In genomic region chr17:39934324-39934723, GRCh38 we compare ENCODE assay signal across 28 cellular contexts. TPM values are rescaled to one million over a fixed set of nuclear protein-coding genes. Genes with fewer than 3 reads are reported as not detected.
"Had no signal": no experiment of that assay in that cellular context is flagged by ENCODE, and none has a peak within 500 bp of the region (broad histone marks: within the 10 kb centered on the region; RNA-seq: fewer than 3 reads in every experiment).

No MANE protein-coding gene starts in this region.

- H3K27me3 ChIP-seq: breast epithelium, esophagus muscularis mucosa, foreskin keratinocyte, ovary, tibial nerve had no signal

- ATAC-seq: activated CD8-positive, alpha-beta T cell treated with anti-CD3 and anti-CD28 coated beads for 36 hours; activated T-cell treated with anti-CD3 and anti-CD28 coated beads, Interleukin-2, amount 50 U/mL, for 4 hours; activated T-helper 17 cell treated with anti-CD3 and anti-CD28 coated beads, Interleukin-2, amount 50 U/mL, for 72 hours; foreskin keratinocyte; left colon; mucosa of descending colon; natural killer cell treated with Interleukin-12 subunit alpha and Interleukin-12 subunit beta and Interleukin-15 and Interleukin-18, amount 100 ng/mL, for 72 hours had no signal

- H3K4me3 ChIP-seq: breast epithelium, esophagus muscularis mucosa, lung, mucosa of descending colon, ovary, prostate gland, tibial nerve had no signal

- H3K4me1 ChIP-seq: breast epithelium, prostate gland had no signal

- H3K27ac ChIP-seq: esophagus muscularis mucosa, foreskin keratinocyte, neutrophil, ovary, tibial nerve had no signal

- DNase-seq: activated CD4-positive, alpha-beta T cell treated with anti-CD3 and anti-CD28 coated beads, Interleukin-2, amount 10 ng/mL, durations not matched to agents 24 days and 14 days; activated CD4-positive, CD25-positive, alpha-beta regulatory T cell treated with anti-CD3 and anti-CD28 coated beads, Interleukin-2, amount 50 U/mL, for 72 hours; activated CD8-positive, alpha-beta T cell treated with anti-CD3 and anti-CD28 coated beads for 36 hours; activated gamma-delta T cell treated with Interleukin-2 at 50 U/mL for 16 hours; activated naive CD4-positive, alpha-beta T cell treated with anti-CD3 and anti-CD28 coated beads, Interleukin-2, amount 50 U/mL, for 16 hours; activated T-cell treated with anti-CD3 and anti-CD28 coated beads, Interleukin-2, amount 50 U/mL, for 4 hours; foreskin keratinocyte; hippocampal formation; left colon; mucosa of descending colon; ovary; stimulated activated CD4-positive, alpha-beta T cell treated with anti-CD3 and anti-CD28 coated beads, Interleukin-2, amount 100 ng/mL, for 48 hours; stimulated activated naive CD4-positive, alpha-beta T cell treated with Interleukin-2 at 50 U/mL for 16 hours; T-helper 2 cell had no signal

- H3K36me3 ChIP-seq: breast epithelium, esophagus muscularis mucosa, neutrophil, ovary, prostate gland, tibial nerve had no signal

- H3K9me3 ChIP-seq: breast epithelium, esophagus muscularis mucosa, mucosa of descending colon, neutrophil, ovary, prostate gland, tibial nerve had no signal

RNA-seq across cellular contexts. Expression of gene LRRC3C, which starts 6.8 kb away (rescaled TPM):
- total RNA-seq: activated CD4-positive, alpha-beta T cell treated with anti-CD3 and anti-CD28 coated beads, Interleukin-2, amount 10 ng/mL, durations not matched to agents 24 days and 14 days; activated CD8-positive, alpha-beta T cell treated with anti-CD3 and anti-CD28 coated beads for 36 hours; activated T-cell treated with anti-CD3 and anti-CD28 coated beads, Interleukin-2, amount 50 U/mL, for 4 hours; activated T-helper 17 cell treated with anti-CD3 and anti-CD28 coated beads, Interleukin-2, amount 50 U/mL, for 72 hours; endodermal cell; esophagus muscularis mucosa; foreskin keratinocyte; glomerular endothelial cell; left colon; lung; mesenteric fat pad; mucosa of descending colon; myocyte; natural killer cell treated with Interleukin-12 subunit alpha and Interleukin-12 subunit beta and Interleukin-15 and Interleukin-18, amount 100 ng/mL, for 72 hours; prostate gland; temporal lobe; tibial nerve had no signal
- polyA plus RNA-seq: foreskin keratinocyte, keratinocyte, lung had no signal

RNA-seq across cellular contexts. Expression of gene GSDMA, which starts 28.5 kb away (rescaled TPM):
- total RNA-seq: endodermal cell, glomerular endothelial cell, myocyte had no signal
